ENCODE assay signal across 2 cellular contexts in genomic region chr12:112515868-112516267, GRCh38.
TF ChIP-seq lines count a peak whose summit lies in the region.

No MANE protein-coding gene starts in this region.

TF ChIP-seq in HEK293, 187 proteins besides CTCF, POLR2A, EP300 and RAD21:
- TF ChIP-seq ZBTB6 (tag by site-specific recombination; IDR thresholded peaks at IDR 0.05) (no peak), ZNF513 (tag by site-specific recombination; IDR thresholded peaks at IDR 0.05) (no peak), ZNF549 (tag by site-specific recombination; IDR thresholded peaks at IDR 0.05) (no peak), ZNF623 (tag by site-specific recombination; IDR thresholded peaks at IDR 0.05) (peak; percentile 86), ZFHX2 (tag by site-specific recombination; conservative IDR thresholded peaks at IDR 0.05) (no peak), ZNF548 (tag by site-specific recombination; IDR thresholded peaks at IDR 0.05) (no peak), ZNF16 (tag by site-specific recombination; IDR thresholded peaks at IDR 0.05; ENCODE audit: low read depth) (peak; percentile 64; the same call in 1 of the 2 replicates)

TF ChIP-seq in H1, 55 proteins besides CTCF, POLR2A, EP300 and RAD21:
- TF ChIP-seq TBP (IDR thresholded peaks at IDR 0.05; ENCODE audit: low read depth, low read length), result no peak
- TF ChIP-seq TCF12 (IDR thresholded peaks at IDR 0.05; ENCODE audit: low read depth, low read length), result no peak
- TF ChIP-seq HDAC6 (IDR thresholded peaks at IDR 0.05; ENCODE audit: low read depth, low read length), result no peak
- TF ChIP-seq RNF2 (IDR thresholded peaks at IDR 0.05; ENCODE audit: borderline replicate concordance, low read depth, low read length, missing control alignments, poor library complexity, severe bottlenecking), result no peak
- peak; percentile 81 for TF ChIP-seq KDM1A (IDR thresholded peaks at IDR 0.05; ENCODE audit: borderline replicate concordance, low read length)
